In genomic region chr3:185934726-185935464, GRCh38 we compare ENCODE assay signal across 9 cellular contexts. TPM values are rescaled to one million over a fixed set of nuclear protein-coding genes. Genes with fewer than 3 reads are reported as not detected.
DNase-seq lines count a peak whose midpoint lies in the region; ATAC-seq and TF ChIP-seq lines count a peak whose summit lies in the region.
"Had no signal": no experiment of that assay in that cellular context is flagged by ENCODE, and none has a peak within 500 bp of the region (broad histone marks: within the 10 kb centered on the region; RNA-seq: fewer than 3 reads in every experiment).

No MANE protein-coding gene starts in this region.

- H3K79me2 ChIP-seq in OCI-LY7 (ENCODE audit: insufficient read depth, low read depth, low read length): peaks cover 79% of the 10 kb centered on the region

- peaks cover 6% of the 10 kb centered on the region for H3K9me3 Mint-ChIP-seq in progenitor cell of endocrine pancreas (ENCODE audit: low read depth)

- POLR2A ChIA-PET in OCI-LY7 (lab: Charles Lee): interaction anchor here (0.7 to 1.6 kb wide), 3 partner anchors 8 to 21 kb away, joined by 3 to 7 read pairs (median 3); no protein-coding TSS in a partner anchor

- H3K9me2 ChIP-seq in OCI-LY7 (ENCODE audit: insufficient read depth, low read length): no peaks in the 10 kb centered on the region

- H3K27ac ChIP-seq in OCI-LY7 (ENCODE audit: low read depth, low read length, poor library complexity, severe bottlenecking): no peak overlapping the region

- DNase-seq in GM06990 (ENCODE audit: extremely low read depth, insufficient read length): no peak
- DNase-seq in OCI-LY7 (ENCODE audit: low spot score): no peak
- no peak for DNase-seq in epithelial cell of esophagus (ENCODE audit: low read depth)
- DNase-seq in progenitor cell of endocrine pancreas (ENCODE audit: low spot score, unreplicated experiment): no peak
- DNase-seq in midbrain (lab: John Stamatoyannopoulos, UW): no peak
- DNase-seq in SHP77 (lab: John Stamatoyannopoulos, UW): no peak
- DNase-seq in NCI-H1417 treated with DMSO at 0.1 percent for 48 hours (lab: John Stamatoyannopoulos, UW): no peak
- DNase-seq in omental fat pad (ENCODE audit: low spot score): no peak
- DNase-seq: hippocampal formation had no signal

- H3K36me3 Mint-ChIP-seq in progenitor cell of endocrine pancreas (ENCODE audit: insufficient read depth): peaks cover 14% of the 10 kb centered on the region

- H2AFZ ChIP-seq in OCI-LY7 (ENCODE audit: low read length): no peak overlapping the region

- H3K9me3 ChIP-seq in OCI-LY7 (ENCODE audit: low read length): no peaks in the 10 kb centered on the region

- peaks cover 53% of the 10 kb centered on the region for H3K4me1 Mint-ChIP-seq in progenitor cell of endocrine pancreas (ENCODE audit: low read depth)

- H3K4me2 ChIP-seq in OCI-LY7 (ENCODE audit: low read length): peak overlapping the region; percentile 88

- no TSS peak for BruUV-seq in OCI-LY7 (replicated peaks; lab: Mats Ljungman, UMichigan)

- H3K4me1 ChIP-seq in OCI-LY7 (ENCODE audit: insufficient read depth, low read length, poor library complexity, severe bottlenecking): peaks cover 48% of the 10 kb centered on the region

- CTCF ChIA-PET in OCI-LY7 (lab: Charles Lee; ENCODE audit: unreplicated experiment): no interaction called here

- peak overlapping the region; percentile 100 for H3K27ac Mint-ChIP-seq in progenitor cell of endocrine pancreas

- H3K36me3 ChIP-seq in GM06990 (ENCODE audit: control insufficient read depth, insufficient read depth, low read length) (peaks cover 3% of the 10 kb centered on the region), OCI-LY7 (ENCODE audit: insufficient read depth, low read length) (peaks cover 75% of the 10 kb centered on the region)

- H3K27me3 ChIP-seq in GM06990 (replicated peaks; ENCODE audit: control insufficient read depth, insufficient read depth, low read length): no peaks in the 10 kb centered on the region

- intact Hi-C loops in OCI-LY7 (cut with micrococcal nuclease; ENCODE audit: unreplicated experiment): loop anchor here (5.0 to 10.0 kb wide), 5 partner anchors 340 to 1123 kb away; partner anchors contain the start of genes TBCCD1 and VPS8

- H3K27me3 Mint-ChIP-seq in progenitor cell of endocrine pancreas: peaks cover 3% of the 10 kb centered on the region

- no peak for TF ChIP-seq CTCF in GM06990 (IDR thresholded peaks at IDR 0.05; ENCODE audit: insufficient read depth, low read length, poor library complexity, severe bottlenecking)
- TF ChIP-seq CTCF in OCI-LY7 (conservative IDR thresholded peaks at IDR 0.05; ENCODE audit: low read length): no peak
- no peak for TF ChIP-seq CTCF in epithelial cell of esophagus (IDR thresholded peaks at IDR 0.05; ENCODE audit: insufficient read depth, low read depth, low read length, missing control alignments)
- no peak for TF ChIP-seq CTCF in progenitor cell of endocrine pancreas (IDR thresholded peaks at IDR 0.05; ENCODE audit: unreplicated experiment)
- TF ChIP-seq CTCF in omental fat pad (IDR thresholded peaks at IDR 0.05): no peak

- H3K4me3 ChIP-seq in GM06990 (replicated peaks; ENCODE audit: low read depth, low read length) (peak overlapping the region; percentile 100), OCI-LY7 (ENCODE audit: low read depth, low read length, poor library complexity, severe bottlenecking) (peak overlapping the region; percentile 92), epithelial cell of esophagus (ENCODE audit: low read length) (peak overlapping the region; percentile 96)

- no peak for ATAC-seq in omental fat pad (ENCODE audit: low FRiP score)

- H4K20me1 ChIP-seq in OCI-LY7 (ENCODE audit: insufficient read depth, low read length): peaks cover 71% of the 10 kb centered on the region

- peak overlapping the region; percentile 100 for H3K4me3 Mint-ChIP-seq in progenitor cell of endocrine pancreas (ENCODE audit: low read depth)

RNA-seq across cellular contexts. Expression of gene TRA2B, which starts 2.9 kb away (rescaled TPM):
- total RNA-seq in OCI-LY7 (2014; rRNA removed; shearing (Covaris generic)): 349 and 420 TPM in 2 replicates
- total RNA-seq in OCI-LY7 (2022) (296 and 325 TPM in 2 replicates), progenitor cell of endocrine pancreas (205 and 230 TPM in 2 replicates), omental fat pad (100 to 1,000 TPM; 211 to 286 (median 223) TPM)
